In the genomic region with DNA sequence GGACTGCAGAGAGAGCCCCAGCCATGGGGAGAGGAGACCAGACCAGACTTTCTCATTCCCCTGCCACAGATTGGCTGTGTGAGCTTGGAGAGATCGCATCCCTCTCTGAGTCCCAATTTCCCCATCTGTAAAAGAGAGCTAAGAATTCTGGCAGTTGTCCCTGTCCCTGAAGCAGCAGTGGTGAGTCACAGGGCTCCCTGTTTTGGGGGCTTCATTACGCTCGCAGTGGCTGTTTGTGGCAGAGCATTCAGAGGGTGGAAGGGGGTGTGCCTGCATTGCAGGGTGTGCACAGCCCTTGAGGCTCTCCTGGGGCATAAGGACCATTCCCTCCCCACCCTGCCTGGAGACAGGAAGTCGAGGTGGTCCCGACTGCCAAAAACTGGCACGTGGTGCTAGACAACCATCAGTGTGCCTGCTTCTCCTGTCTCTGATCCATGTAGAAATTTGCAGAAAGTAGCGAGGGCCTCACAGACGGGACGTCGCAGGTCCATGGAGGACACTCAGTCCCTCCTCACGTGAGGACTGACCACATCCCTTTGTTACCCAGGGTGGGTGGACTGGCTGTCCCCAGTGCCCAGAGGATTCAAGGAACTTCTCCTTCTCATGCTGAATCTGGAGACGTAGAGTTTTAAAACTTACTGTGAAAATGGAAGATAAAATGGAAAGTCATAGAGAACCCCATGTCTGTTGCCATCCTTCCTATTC, we compare ENCODE assay signal across 19 cellular contexts. TPM values are rescaled to one million over a fixed set of nuclear protein-coding genes. Genes with fewer than 3 reads are reported as not detected.
DNase-seq lines count a peak whose midpoint lies in the region; ATAC-seq and TF ChIP-seq lines count a peak whose summit lies in the region.
"Had no signal": no experiment of that assay in that cellular context is flagged by ENCODE, and none has a peak within 500 bp of the region (broad histone marks: within the 10 kb centered on the region; RNA-seq: fewer than 3 reads in every experiment).

No MANE protein-coding gene starts in this region.

- H3K4me3 ChIP-seq in HL-60 (replicated peaks; ENCODE audit: insufficient read depth, low read length): no peak overlapping the region
- no peak overlapping the region for H3K4me3 ChIP-seq in dorsolateral prefrontal cortex
- no peak overlapping the region for H3K4me3 ChIP-seq in MG63
- no peak overlapping the region for H3K4me3 ChIP-seq in ovary
- H3K4me3 ChIP-seq: GM23338, left lung, psoas muscle had no signal

- H3K27ac ChIP-seq in HL-60 (replicated peaks) (peak overlapping the region; percentile 88), dorsolateral prefrontal cortex (peak overlapping the region in 53 of 59 donors; percentile 1 to 86 (median 58)), ovary (no peak overlapping the region)
- H3K27ac ChIP-seq: KMS-11, psoas muscle, RWPE1 had no signal

- H3K9me3 Mint-ChIP-seq in activated naive CD4-positive, alpha-beta T cell treated with anti-CD3 and anti-CD28 coated beads, Interleukin-2, amount 10 ng/mL, durations not matched to agents 7 days and 5 days: no peaks in the 10 kb centered on the region
- H3K9me3 Mint-ChIP-seq in activated naive CD4-positive, alpha-beta T cell treated with anti-CD3 and anti-CD28 coated beads, Interleukin-2, amount 50 U/mL, for 72 hours: no peaks in the 10 kb centered on the region
- H3K9me3 Mint-ChIP-seq: GM23338; stimulated activated naive CD8-positive, alpha-beta T cell treated with anti-CD3 and anti-CD28 coated beads, Interleukin-15, amount 100 ng/mL, for 72 hours had no signal

- no peaks in the 10 kb centered on the region for H3K27me3 ChIP-seq in HL-60 (ENCODE audit: insufficient read depth, poor library complexity, severe bottlenecking)
- no peaks in the 10 kb centered on the region for H3K27me3 ChIP-seq in dorsolateral prefrontal cortex
- no peaks in the 10 kb centered on the region for H3K27me3 ChIP-seq in MG63
- no peaks in the 10 kb centered on the region for H3K27me3 ChIP-seq in ovary

- no peaks in the 10 kb centered on the region for H3K27me3 Mint-ChIP-seq in activated naive CD4-positive, alpha-beta T cell treated with anti-CD3 and anti-CD28 coated beads, Interleukin-2, amount 10 ng/mL, durations not matched to agents 7 days and 5 days
- H3K27me3 Mint-ChIP-seq: stimulated activated naive CD8-positive, alpha-beta T cell treated with anti-CD3 and anti-CD28 coated beads, Interleukin-15, amount 100 ng/mL, for 72 hours had no signal

- CTCF ChIA-PET in activated naive CD4-positive, alpha-beta T cell treated with anti-CD3 and anti-CD28 coated beads, Interleukin-2, amount 10 ng/mL, durations not matched to agents 7 days and 5 days (lab: Charles Lee): interaction anchor here (1.1 to 2.1 kb wide), 2 partner anchors 37 to 158 kb away, joined by 5 to 20 read pairs; no protein-coding TSS in a partner anchor

- peaks cover 36% of the 10 kb centered on the region for H3K36me3 Mint-ChIP-seq in activated naive CD4-positive, alpha-beta T cell treated with anti-CD3 and anti-CD28 coated beads, Interleukin-2, amount 10 ng/mL, durations not matched to agents 7 days and 5 days
- H3K36me3 Mint-ChIP-seq in activated naive CD4-positive, alpha-beta T cell treated with anti-CD3 and anti-CD28 coated beads, Interleukin-2, amount 50 U/mL, for 72 hours: peaks cover 4 to 8% of the 10 kb centered on the region in 2 donors

- TF ChIP-seq CTCF in HL-60 (IDR thresholded peaks at IDR 0.05; ENCODE audit: insufficient read depth, low read length): no peak
- no peak for TF ChIP-seq CTCF in dorsolateral prefrontal cortex (IDR thresholded peaks at IDR 0.05 in 54 of 56, conservative IDR thresholded peaks at IDR 0.05 in 2 of 56; ENCODE audit: low read depth in 1 of 56, partially characterized antibody in 56 of 56)
- TF ChIP-seq CTCF in ovary (IDR thresholded peaks at IDR 0.05): no peak

- H3K36me3 ChIP-seq in MG63 (no peaks in the 10 kb centered on the region), ovary (no peaks in the 10 kb centered on the region)

- no peak overlapping the region for H3K4me3 Mint-ChIP-seq in activated naive CD4-positive, alpha-beta T cell treated with anti-CD3 and anti-CD28 coated beads, Interleukin-2, amount 10 ng/mL, durations not matched to agents 7 days and 5 days
- H3K4me3 Mint-ChIP-seq: GM23338; stimulated activated naive CD8-positive, alpha-beta T cell treated with anti-CD3 and anti-CD28 coated beads, Interleukin-15, amount 100 ng/mL, for 72 hours had no signal

- DNase-seq in activated naive CD4-positive, alpha-beta T cell treated with anti-CD3 and anti-CD28 coated beads, Interleukin-2, amount 10 ng/mL, durations not matched to agents 7 days and 5 days: no peak
- DNase-seq in activated naive CD4-positive, alpha-beta T cell treated with anti-CD3 and anti-CD28 coated beads, Interleukin-2, amount 50 U/mL, for 72 hours (ENCODE audit: low spot score in 2 of 2): no peak
- no peak for DNase-seq in HL-60 (ENCODE audit: low read depth in 1 of 2, low spot score in 1 of 2)
- peak in 4 of 10 donors; percentile 46 to 63 (median 50) for DNase-seq in dorsolateral prefrontal cortex
- DNase-seq in superior temporal gyrus (ENCODE audit: extremely low spot score): peak; percentile 67
- no peak for DNase-seq in MG63
- DNase-seq in T1000 (lab: John Stamatoyannopoulos, UW): no peak
- no peak for DNase-seq in ovary
- DNase-seq: activated naive CD4-positive, alpha-beta T cell treated with Interleukin-2 at 50 U/mL for 16 hours; foreskin fibroblast; NCI-H1436; NCI-H2227 treated with DMSO at 0.1 percent for 48 hours; stimulated activated CD4-positive, alpha-beta T cell treated with anti-CD3 and anti-CD28 coated beads, Interleukin-15, amount 100 ng/mL, for 24 hours; stimulated activated naive CD8-positive, alpha-beta T cell treated with anti-CD3 and anti-CD28 coated beads, Interleukin-15, amount 100 ng/mL, for 72 hours had no signal

- WGBS in ovary, 3 donors: 62 to 66% (median 65%) methylated on average over 12 of the region's 12 CpGs

- H3K27ac Mint-ChIP-seq in activated naive CD4-positive, alpha-beta T cell treated with anti-CD3 and anti-CD28 coated beads, Interleukin-2, amount 10 ng/mL, durations not matched to agents 7 days and 5 days: peak overlapping the region; percentile 53
- peak overlapping the region in 1 of 2 donors; percentile 74 for H3K27ac Mint-ChIP-seq in activated naive CD4-positive, alpha-beta T cell treated with anti-CD3 and anti-CD28 coated beads, Interleukin-2, amount 50 U/mL, for 72 hours
- H3K27ac Mint-ChIP-seq: GM23338 had no signal

- TF ChIP-seq EP300 in ovary (IDR thresholded peaks at IDR 0.05): no peak

- ATAC-seq in activated naive CD4-positive, alpha-beta T cell treated with anti-CD3 and anti-CD28 coated beads, Interleukin-2, amount 50 U/mL, for 72 hours: no peak
- ATAC-seq: GM23338; left lung; psoas muscle; stimulated activated naive CD8-positive, alpha-beta T cell treated with anti-CD3 and anti-CD28 coated beads, Interleukin-15, amount 100 ng/mL, for 72 hours had no signal

- intact Hi-C loops in dorsolateral prefrontal cortex (cut with DNase I) (no loop called here), ovary (cut with DNase I) (no loop called here)

- no peak for TF ChIP-seq POLR2A in ovary (IDR thresholded peaks at IDR 0.05)

- peaks cover 54% of the 10 kb centered on the region for H3K4me1 Mint-ChIP-seq in activated naive CD4-positive, alpha-beta T cell treated with anti-CD3 and anti-CD28 coated beads, Interleukin-2, amount 10 ng/mL, durations not matched to agents 7 days and 5 days

- H3K9me3 ChIP-seq in MG63: no peaks in the 10 kb centered on the region
- H3K9me3 ChIP-seq in ovary: no peaks in the 10 kb centered on the region
- H3K9me3 ChIP-seq: left lung, psoas muscle had no signal

- no peaks in the 10 kb centered on the region for H3K4me1 ChIP-seq in ovary (ENCODE audit: insufficient read depth)
- H3K4me1 ChIP-seq: psoas muscle had no signal

RNA-seq across cellular contexts. Expression of a gene that starts 35.3 kb away (rescaled TPM):
- 10 to 100 TPM; 13.7 to 28.8 TPM for total RNA-seq in activated naive CD4-positive, alpha-beta T cell treated with anti-CD3 and anti-CD28 coated beads, Interleukin-2, amount 50 U/mL, for 72 hours
- total RNA-seq in dorsolateral prefrontal cortex (10 to 100 TPM in 119 of 120 experiments, 1 to 10 TPM in 1; 8.7 to 45.7 (median 25.9) TPM), ovary (1 to 10 TPM in 3 of 7 donors, under 1 TPM in 4; 0.23 to 3.3 (median 0.91) TPM)
- total RNA-seq in MG63 (2014; rRNA removed; shearing (Covaris generic); ENCODE audit: low replicate concordance): not detected in 2 replicates
- 1 to 10 TPM; 1.2 to 2.6 TPM for polyA plus RNA-seq in ovary

Comparison
In these comparisons a context has a peak if more than half of its experiments do, and no peak if none do; other contexts are left out.
1. H3K27ac ChIP-seq: peak in HL-60 (single experiment) and dorsolateral prefrontal cortex (53 of 59); none in ovary (0 of 2).